20 cellular contexts compared by ENCODE assay signal in genomic region chr1:24903560-24903954, GRCh38. TPM values are rescaled to one million over a fixed set of nuclear protein-coding genes. Genes with fewer than 3 reads are reported as not detected.
DNase-seq lines count a peak whose midpoint lies in the region; ATAC-seq and TF ChIP-seq lines count a peak whose summit lies in the region.
"Had no signal": no experiment of that assay in that cellular context is flagged by ENCODE, and none has a peak within 500 bp of the region (broad histone marks: within the 10 kb centered on the region; RNA-seq: fewer than 3 reads in every experiment).

No MANE protein-coding gene starts in this region.

- H3K9me3 Mint-ChIP-seq in IgD-negative memory B cell (no peaks in the 10 kb centered on the region), type B pancreatic cell (no peaks in the 10 kb centered on the region)
- H3K9me3 Mint-ChIP-seq in stimulated activated effector memory CD8-positive, alpha-beta T cell treated with anti-CD3 and anti-CD28 coated beads, Interleukin-12 subunit alpha, Interleukin-12 subunit beta, amount 100 ng/mL, for 72 hours, result no peaks in the 10 kb centered on the region
- H3K9me3 Mint-ChIP-seq: activated T-cell treated with anti-CD3 and anti-CD28 coated beads, Interleukin-2, amount 50 U/mL, for 4 hours had no signal

- no peak overlapping the region for H3K4me3 Mint-ChIP-seq in IgD-negative memory B cell
- H3K4me3 Mint-ChIP-seq in stimulated activated effector memory CD8-positive, alpha-beta T cell treated with anti-CD3 and anti-CD28 coated beads, Interleukin-12 subunit alpha, Interleukin-12 subunit beta, amount 100 ng/mL, for 72 hours, result no peak overlapping the region
- no peak overlapping the region for H3K4me3 Mint-ChIP-seq in type B pancreatic cell
- H3K4me3 Mint-ChIP-seq: activated T-cell treated with anti-CD3 and anti-CD28 coated beads, Interleukin-2, amount 50 U/mL, for 4 hours had no signal

- peak; percentile 3 for DNase-seq in activated CD4-positive, alpha-beta T cell treated with anti-CD3 and anti-CD28 coated beads for 48 hours
- DNase-seq in activated CD4-positive, alpha-beta T cell treated with anti-CD3 and anti-CD28 coated beads, Interleukin-2, amount 50 U/mL, for 1 hour, result no peak
- DNase-seq in epidermal melanocyte (ENCODE audit: insufficient read length, low spot score) (peak; percentile 8), type B pancreatic cell (ENCODE audit: extremely low spot score, unreplicated experiment) (no peak), cerebellar cortex (ENCODE audit: low spot score) (no peak), NCI-H748 (lab: John Stamatoyannopoulos, UW; ENCODE audit: unreplicated experiment) (no peak)
- peak in 1 of 2 donors; percentile 46 for DNase-seq in stimulated activated effector memory CD8-positive, alpha-beta T cell treated with anti-CD3 and anti-CD28 coated beads, Interleukin-12 subunit alpha, Interleukin-12 subunit beta, amount 100 ng/mL, for 72 hours (ENCODE audit: low spot score in 2 of 2)
- DNase-seq: activated T-cell treated with anti-CD3 and anti-CD28 coated beads, Interleukin-2, amount 50 U/mL, for 4 hours; anterior cingulate cortex; DMS53; kidney glomerular epithelial cell; midbrain; NCI-H1105; NCI-H2107; NCI-H774 had no signal

- H3K36me3 Mint-ChIP-seq in IgD-negative memory B cell, result no peaks in the 10 kb centered on the region
- peaks cover 100% of the 10 kb centered on the region for H3K36me3 Mint-ChIP-seq in stimulated activated effector memory CD8-positive, alpha-beta T cell treated with anti-CD3 and anti-CD28 coated beads, Interleukin-12 subunit alpha, Interleukin-12 subunit beta, amount 100 ng/mL, for 72 hours
- no peaks in the 10 kb centered on the region for H3K36me3 Mint-ChIP-seq in type B pancreatic cell

- ATAC-seq in stimulated activated effector memory CD8-positive, alpha-beta T cell treated with anti-CD3 and anti-CD28 coated beads, Interleukin-12 subunit alpha, Interleukin-12 subunit beta, amount 100 ng/mL, for 72 hours, result no peak
- ATAC-seq: activated CD4-positive, CD25-positive, alpha-beta regulatory T cell treated with anti-CD3 and anti-CD28 coated beads, Interleukin-2, amount 50 U/mL, for 24 hours; activated T-cell treated with anti-CD3 and anti-CD28 coated beads, Interleukin-2, amount 50 U/mL, for 4 hours; HCT116 had no signal

- H3K27ac Mint-ChIP-seq in IgD-negative memory B cell, result peak overlapping the region in 2 of 3 donors; percentile 25 to 78
- H3K27ac Mint-ChIP-seq in stimulated activated effector memory CD8-positive, alpha-beta T cell treated with anti-CD3 and anti-CD28 coated beads, Interleukin-12 subunit alpha, Interleukin-12 subunit beta, amount 100 ng/mL, for 72 hours, result peak overlapping the region; percentile 92
- no peak overlapping the region for H3K27ac Mint-ChIP-seq in type B pancreatic cell

- H3K4me1 Mint-ChIP-seq in IgD-negative memory B cell (peaks cover 15 to 25% (median 19%) of the 10 kb centered on the region in 3 donors), type B pancreatic cell (ENCODE audit: unreplicated experiment) (no peaks in the 10 kb centered on the region)
- peaks cover 76% of the 10 kb centered on the region for H3K4me1 Mint-ChIP-seq in stimulated activated effector memory CD8-positive, alpha-beta T cell treated with anti-CD3 and anti-CD28 coated beads, Interleukin-12 subunit alpha, Interleukin-12 subunit beta, amount 100 ng/mL, for 72 hours

- no peak for TF ChIP-seq CTCF in type B pancreatic cell (conservative IDR thresholded peaks at IDR 0.05)

- H3K27me3 Mint-ChIP-seq in IgD-negative memory B cell (no peaks in the 10 kb centered on the region), type B pancreatic cell (peaks cover 12% of the 10 kb centered on the region)

RNA-seq across cellular contexts. Expression of gene RUNX3, which starts 26.5 kb away (rescaled TPM):
- polyA plus RNA-seq in IgD-negative memory B cell, result 30.1 TPM
- 0.41 TPM in 1 of 2 replicates, not detected in the other for total RNA-seq in type B pancreatic cell (ENCODE audit: low replicate concordance)
- total RNA-seq: A172, fibroblast of villous mesenchyme had no signal

Comparison
In these comparisons a context has a peak if more than half of its experiments do, and no peak if none do; other contexts are left out.
1. DNase-seq: peak in activated CD4-positive, alpha-beta T cell treated with anti-CD3 and anti-CD28 coated beads for 48 hours (single experiment) and epidermal melanocyte (single experiment); none in activated CD4-positive, alpha-beta T cell treated with anti-CD3 and anti-CD28 coated beads, Interleukin-2, amount 50 U/mL, for 1 hour (single experiment), type B pancreatic cell (single experiment), cerebellar cortex (single experiment) and NCI-H748 (single experiment).